ENCODE assay signal across 18 cellular contexts in the genomic region with DNA sequence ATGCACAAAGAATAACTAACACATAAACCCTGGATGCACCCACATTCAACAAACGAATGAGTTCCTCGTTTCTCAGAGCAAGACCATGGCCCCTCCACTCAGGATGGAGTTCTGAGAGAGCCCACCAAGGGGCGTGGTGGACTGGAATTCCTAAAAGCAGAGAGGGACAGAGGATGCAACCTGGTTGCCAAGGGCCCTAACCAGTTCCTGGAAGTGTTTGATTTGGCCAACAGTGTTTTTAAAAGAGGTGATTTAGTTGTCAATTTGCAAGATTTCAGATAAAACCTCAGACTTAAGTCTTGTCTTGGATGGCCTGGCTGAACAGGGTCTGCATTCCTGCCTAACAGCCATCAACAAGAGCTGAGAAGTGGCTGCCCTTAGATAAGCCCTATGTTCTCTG. TPM values are rescaled to one million over a fixed set of nuclear protein-coding genes. Genes with fewer than 3 reads are reported as not detected.
DNase-seq lines count a peak whose midpoint lies in the region; ATAC-seq and TF ChIP-seq lines count a peak whose summit lies in the region.
"Had no signal": no experiment of that assay in that cellular context is flagged by ENCODE, and none has a peak within 500 bp of the region (broad histone marks: within the 10 kb centered on the region; RNA-seq: fewer than 3 reads in every experiment).

No MANE protein-coding gene starts in this region.

- POLR2A ChIA-PET in A673 (lab: Charles Lee; ENCODE audit: low non-redundant PET) (no interaction called here), WTC11 (lab: Charles Lee) (no interaction called here)

- H3K27me3 ChIP-seq in A673 (replicated peaks; ENCODE audit: insufficient read depth, low read depth, low read length, poor library complexity) (no peaks in the 10 kb centered on the region), lower lobe of right lung (ENCODE audit: low read depth) (no peaks in the 10 kb centered on the region)
- H3K27me3 ChIP-seq: BE2C had no signal

- DNase-seq in A673 (ENCODE audit: low spot score) (no peak), WTC11 (ENCODE audit: low spot score) (no peak), neural crest cell (ENCODE audit: low read depth, low spot score) (no peak), MV-4-11 (lab: John Stamatoyannopoulos, UW) (no peak), lower lobe of right lung (no peak)
- DNase-seq: BE2C; CD4-positive, CD25-positive, alpha-beta regulatory T cell; GDM1; NCI-H1694 treated with DMSO at 0.1 percent for 48 hours; NCI-H2107; Right ventricle myocardium superior had no signal

- H3K36me3 Mint-ChIP-seq in WTC11 (no peaks in the 10 kb centered on the region), neural crest cell (ENCODE audit: low read depth) (no peaks in the 10 kb centered on the region)
- H3K36me3 Mint-ChIP-seq: CD4-positive, CD25-positive, alpha-beta regulatory T cell had no signal

- H3K9me3 Mint-ChIP-seq in WTC11 (peaks cover 4% of the 10 kb centered on the region; the same call in 1 of the 2 replicates), neural crest cell (no peaks in the 10 kb centered on the region)
- H3K9me3 Mint-ChIP-seq: CD4-positive, CD25-positive, alpha-beta regulatory T cell; IgD-negative memory B cell had no signal

- ATAC-seq in WTC11: 0 out of 2 replicates have a peak, but pooled peaks have one; percentile 29
- no peak for ATAC-seq in activated CD4-positive, CD25-positive, alpha-beta regulatory T cell treated with anti-CD3 and anti-CD28 coated beads, Interleukin-2, amount 50 U/mL, for 24 hours
- ATAC-seq in lower lobe of right lung: no peak
- ATAC-seq: A549 had no signal

- H3K4me3 ChIP-seq in A673 (ENCODE audit: low read depth, low read length, poor library complexity, severe bottlenecking): no peak overlapping the region
- no peak overlapping the region for H3K4me3 ChIP-seq in lower lobe of right lung
- H3K4me3 ChIP-seq: A549 had no signal

- no TSS peak for BruUV-seq in A673 (replicated peaks; lab: Mats Ljungman, UMichigan)

- TF ChIP-seq CTCF in A673 (conservative IDR thresholded peaks at IDR 0.05; ENCODE audit: low read depth, low read length): 0 out of 2 replicates have a peak, but pooled peaks have one; percentile 13
- peak; percentile 14 for TF ChIP-seq CTCF in GM12873 (IDR thresholded peaks at IDR 0.05; ENCODE audit: insufficient read depth, low read depth, low read length, missing control alignments)
- no peak for TF ChIP-seq CTCF in WTC11 (IDR thresholded peaks at IDR 0.05)
- TF ChIP-seq CTCF in neural crest cell (conservative IDR thresholded peaks at IDR 0.05): peak; percentile 21
- no peak for TF ChIP-seq CTCF in lower lobe of right lung (IDR thresholded peaks at IDR 0.05)

- H3K27me3 Mint-ChIP-seq in WTC11 (ENCODE audit: low read depth) (peaks cover 54% of the 10 kb centered on the region), neural crest cell (ENCODE audit: low read depth) (peaks cover 3% of the 10 kb centered on the region)

- H3K27ac Mint-ChIP-seq in WTC11 (no peak overlapping the region), neural crest cell (ENCODE audit: unreplicated experiment) (no peak overlapping the region)
- H3K27ac Mint-ChIP-seq: CD4-positive, CD25-positive, alpha-beta regulatory T cell had no signal

- CTCF ChIA-PET in A673 (lab: Charles Lee): no interaction called here
- CTCF ChIA-PET in WTC11 (lab: Charles Lee): interaction anchor here (0.6 to 3.2 kb wide), 3 partner anchors 34 to 253 kb away, joined by 4 to 12 read pairs (median 5); no protein-coding TSS in a partner anchor

- H3K4me3 Mint-ChIP-seq in WTC11: no peak overlapping the region
- no peak overlapping the region for H3K4me3 Mint-ChIP-seq in neural crest cell
- H3K4me3 Mint-ChIP-seq: CD4-positive, CD25-positive, alpha-beta regulatory T cell; IgD-negative memory B cell had no signal

- no peak overlapping the region for H3K27ac ChIP-seq in A673 (ENCODE audit: low read depth, low read length, poor library complexity, severe bottlenecking)
- H3K27ac ChIP-seq in lower lobe of right lung: no peak overlapping the region
- H3K27ac ChIP-seq: A549 had no signal

- H3K9me3 ChIP-seq in A673 (ENCODE audit: low read depth, low read length, poor library complexity, severe bottlenecking): no peaks in the 10 kb centered on the region
- no peaks in the 10 kb centered on the region for H3K9me3 ChIP-seq in lower lobe of right lung
- H3K9me3 ChIP-seq: A549, BE2C had no signal

- intact Hi-C loops in A673 (cut with micrococcal nuclease; ENCODE audit: unreplicated experiment) (no loop called here), lower lobe of right lung (cut with DNase I) (no loop called here)

- H3K4me1 Mint-ChIP-seq in WTC11: peaks cover 13% of the 10 kb centered on the region
- no peaks in the 10 kb centered on the region for H3K4me1 Mint-ChIP-seq in neural crest cell
- H3K4me1 Mint-ChIP-seq: IgD-negative memory B cell had no signal

- H3K36me3 ChIP-seq in A673 (ENCODE audit: insufficient read depth, low read length, poor library complexity, severe bottlenecking) (no peaks in the 10 kb centered on the region), lower lobe of right lung (no peaks in the 10 kb centered on the region)
- H3K36me3 ChIP-seq: BE2C had no signal

- H3K4me1 ChIP-seq in A673 (ENCODE audit: insufficient read depth, low read length, poor library complexity, severe bottlenecking) (peaks cover 6% of the 10 kb centered on the region), lower lobe of right lung (no peaks in the 10 kb centered on the region)
- H3K4me1 ChIP-seq: A549, BE2C had no signal

TF ChIP-seq in WTC11, 78 proteins besides CTCF, POLR2A, EP300 and RAD21:
- TF ChIP-seq, protein P1, sequence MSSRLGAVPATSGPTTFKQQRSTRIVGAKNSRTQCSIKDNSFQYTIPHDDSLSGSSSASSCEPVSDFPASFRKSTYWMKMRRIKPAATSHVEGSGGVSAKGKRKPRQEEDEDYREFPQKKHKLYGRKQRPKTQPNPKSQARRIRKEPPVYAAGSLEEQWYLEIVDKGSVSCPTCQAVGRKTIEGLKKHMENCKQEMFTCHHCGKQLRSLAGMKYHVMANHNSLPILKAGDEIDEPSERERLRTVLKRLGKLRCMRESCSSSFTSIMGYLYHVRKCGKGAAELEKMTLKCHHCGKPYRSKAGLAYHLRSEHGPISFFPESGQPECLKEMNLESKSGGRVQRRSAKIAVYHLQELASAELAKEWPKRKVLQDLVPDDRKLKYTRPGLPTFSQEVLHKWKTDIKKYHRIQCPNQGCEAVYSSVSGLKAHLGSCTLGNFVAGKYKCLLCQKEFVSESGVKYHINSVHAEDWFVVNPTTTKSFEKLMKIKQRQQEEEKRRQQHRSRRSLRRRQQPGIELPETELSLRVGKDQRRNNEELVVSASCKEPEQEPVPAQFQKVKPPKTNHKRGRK (CRISPR knock-in tag; IDR thresholded peaks at IDR 0.05; ENCODE audit: borderline replicate concordance): no peak
- TF ChIP-seq ELF4 (CRISPR knock-in tag; IDR thresholded peaks at IDR 0.05; ENCODE audit: low read depth): no peak

RNA-seq across cellular contexts. Expression of a gene that starts 34.4 kb away (rescaled TPM):
- total RNA-seq in A673 (2021) (not detected in 2 replicates), WTC11 (2021) (not detected in 3 replicates), neural crest cell (0.21 and 0.23 TPM in 2 replicates), lower lobe of right lung (not detected)
- total RNA-seq: CD4-positive, CD25-positive, alpha-beta regulatory T cell; Daoy; NCI-H460; Right ventricle myocardium superior; SK-MEL-5 had no signal

Comparison
In these comparisons a context has a peak if more than half of its experiments do, and no peak if none do; other contexts are left out.
1. CTCF ChIP-seq: peak in A673 (single experiment), GM12873 (single experiment) and neural crest cell (single experiment); none in WTC11 (single experiment) and lower lobe of right lung (single experiment).